In genomic region chr1:150513275-150513885, GRCh38 we compare ENCODE assay signal across 20 cellular contexts. TPM values are rescaled to one million over a fixed set of nuclear protein-coding genes. Genes with fewer than 3 reads are reported as not detected.
DNase-seq lines count a peak whose midpoint lies in the region; ATAC-seq, FAIRE-seq and TF ChIP-seq lines count a peak whose summit lies in the region.
"Had no signal": no experiment of that assay in that cellular context is flagged by ENCODE, and none has a peak within 500 bp of the region (broad histone marks: within the 10 kb centered on the region; RNA-seq: fewer than 3 reads in every experiment).

No MANE protein-coding gene starts in this region.

- TF ChIP-seq CTCF in CD4-positive, alpha-beta T cell (IDR thresholded peaks at IDR 0.05), result no peak
- TF ChIP-seq CTCF in bronchial epithelial cell (IDR thresholded peaks at IDR 0.05; ENCODE audit: insufficient read depth, low read length, severe bottlenecking), result no peak
- no peak for TF ChIP-seq CTCF in osteocyte (IDR thresholded peaks at IDR 0.05)

- H2BK120ac ChIP-seq in mesenchymal stem cell (ENCODE audit: low read depth, low read length), result no peak overlapping the region

- H3K14ac ChIP-seq in mesenchymal stem cell (ENCODE audit: low read length in 2 of 2), result no peak overlapping the region

- WGBS in mesenchymal stem cell, result 86% methylated on average over 8 of the region's 8 CpGs

- H3K23ac ChIP-seq in mesenchymal stem cell (ENCODE audit: low read length in 2 of 2), result no peak overlapping the region

- H2AFZ ChIP-seq in mesenchymal stem cell (ENCODE audit: low read depth, low read length), result no peak overlapping the region

- no peak overlapping the region for H3K4me2 ChIP-seq in mesenchymal stem cell (ENCODE audit: low read length, poor library complexity, severe bottlenecking)

- H3K27ac ChIP-seq in CD4-positive, alpha-beta T cell (ENCODE audit: low read depth, low read length), result no peak overlapping the region
- no peak overlapping the region for H3K27ac ChIP-seq in mesenchymal stem cell (ENCODE audit: low read length, poor library complexity, severe bottlenecking)
- H3K27ac ChIP-seq: body of pancreas, uterus had no signal

- H3K4me3 Mint-ChIP-seq in CD4-positive, alpha-beta T cell, result peak overlapping the region; percentile 34
- H3K4me3 Mint-ChIP-seq in osteocyte (ENCODE audit: unreplicated experiment), result no peak overlapping the region

- no peaks in the 10 kb centered on the region for H3K9me3 Mint-ChIP-seq in CD4-positive, alpha-beta T cell
- H3K9me3 Mint-ChIP-seq in osteocyte (ENCODE audit: unreplicated experiment), result no peaks in the 10 kb centered on the region
- H3K9me3 Mint-ChIP-seq: naive thymus-derived CD8-positive, alpha-beta T cell; stimulated activated naive CD8-positive, alpha-beta T cell treated with anti-CD3 and anti-CD28 coated beads, Interleukin-15, Interleukin-2, amounts not matched to agents 100 ng/mL and 50 ng/mL, for 24 hours had no signal

- no peaks in the 10 kb centered on the region for H3K27me3 ChIP-seq in CD4-positive, alpha-beta T cell (ENCODE audit: control insufficient read depth, insufficient read depth, low read length)
- H3K27me3 ChIP-seq in bronchial epithelial cell (ENCODE audit: control insufficient read depth, insufficient read depth, low read length), result no peaks in the 10 kb centered on the region
- H3K27me3 ChIP-seq in mesenchymal stem cell (ENCODE audit: control insufficient read depth in 1 of 2, insufficient read depth in 1 of 2, low read length in 2 of 2), result no peaks in the 10 kb centered on the region
- H3K27me3 ChIP-seq: body of pancreas, uterus had no signal

- intact Hi-C loops in CD4-positive, alpha-beta T cell (cut with DNase I, micrococcal nuclease), result no loop called here
- intact Hi-C loops in left colon (cut with DNase I, micrococcal nuclease), result no loop called here

- H3K4me1 Mint-ChIP-seq in CD4-positive, alpha-beta T cell (ENCODE audit: low read depth), result peaks cover 20% of the 10 kb centered on the region
- H3K4me1 Mint-ChIP-seq in osteocyte (ENCODE audit: unreplicated experiment), result peaks cover 18% of the 10 kb centered on the region

- no peak for FAIRE-seq in bronchial epithelial cell (lab: Jason Lieb, UNC)
- FAIRE-seq: GM12892 had no signal

- no peak overlapping the region for H4K8ac ChIP-seq in mesenchymal stem cell (ENCODE audit: low read length)

- H3K36me3 ChIP-seq in bronchial epithelial cell (ENCODE audit: control insufficient read depth, insufficient read depth, low read length), result no peaks in the 10 kb centered on the region
- peaks cover 24 to 41% of the 10 kb centered on the region in 2 experiments for H3K36me3 ChIP-seq in mesenchymal stem cell (ENCODE audit: control insufficient read depth in 1 of 2, insufficient read depth in 2 of 2, low read depth in 1 of 2, low read length in 2 of 2)
- H3K36me3 ChIP-seq: uterus had no signal

- H3K18ac ChIP-seq in mesenchymal stem cell (ENCODE audit: low read depth in 1 of 2, low read length in 2 of 2), result no peak overlapping the region

- no peak overlapping the region for H3K27ac Mint-ChIP-seq in CD4-positive, alpha-beta T cell
- H3K27ac Mint-ChIP-seq in osteocyte (ENCODE audit: unreplicated experiment), result no peak overlapping the region
- H3K27ac Mint-ChIP-seq: stimulated activated naive CD8-positive, alpha-beta T cell treated with anti-CD3 and anti-CD28 coated beads, Interleukin-15, Interleukin-2, amounts not matched to agents 100 ng/mL and 50 ng/mL, for 24 hours had no signal

- no peak overlapping the region for H3K9ac ChIP-seq in mesenchymal stem cell (ENCODE audit: low read length)

- H3K4me1 ChIP-seq in mesenchymal stem cell (ENCODE audit: control insufficient read depth, insufficient read depth, low read depth, low read length), result peaks cover 11% of the 10 kb centered on the region
- H3K4me1 ChIP-seq: uterus had no signal

- H3K36me3 Mint-ChIP-seq in CD4-positive, alpha-beta T cell (ENCODE audit: low read depth), result no peaks in the 10 kb centered on the region
- peaks cover 11% of the 10 kb centered on the region for H3K36me3 Mint-ChIP-seq in osteocyte (ENCODE audit: unreplicated experiment)

- DNase-seq in CD4-positive, alpha-beta T cell, result no peak
- DNase-seq in NAMALWA (ENCODE audit: low spot score), result peak; percentile 72
- DNase-seq in bronchial epithelial cell (ENCODE audit: low read depth), result peak; percentile 71
- DNase-seq in mesenchymal stem cell, result peak; percentile 37
- no peak for DNase-seq in osteocyte (ENCODE audit: extremely low spot score, unreplicated experiment)
- no peak for DNase-seq in left colon
- no peak for DNase-seq in putamen (ENCODE audit: low spot score)
- DNase-seq: activated CD8-positive, alpha-beta memory T cell treated with anti-CD3 and anti-CD28 coated beads for 24 hours; activated gamma-delta T cell; body of pancreas; effector CD8-positive, alpha-beta T cell; left cardiac atrium; naive thymus-derived CD8-positive, alpha-beta T cell; uterus had no signal

- peaks cover 7% of the 10 kb centered on the region for H3K79me1 ChIP-seq in mesenchymal stem cell (replicated peaks; ENCODE audit: low read length, poor library complexity, severe bottlenecking)

- no peak overlapping the region for H2AK5ac ChIP-seq in mesenchymal stem cell (ENCODE audit: low read length, severe bottlenecking)

- no peaks in the 10 kb centered on the region for H3K9me3 ChIP-seq in CD4-positive, alpha-beta T cell (ENCODE audit: control insufficient read depth, low read length)
- H3K9me3 ChIP-seq in mesenchymal stem cell (ENCODE audit: control insufficient read depth, low read length), result no peaks in the 10 kb centered on the region
- H3K9me3 ChIP-seq: body of pancreas, uterus had no signal

- CTCF ChIA-PET in CD4-positive, alpha-beta T cell (lab: Charles Lee), result no interaction called here

- no peak overlapping the region for H4K91ac ChIP-seq in mesenchymal stem cell (ENCODE audit: low read length)

- no peak overlapping the region for H2BK5ac ChIP-seq in mesenchymal stem cell (ENCODE audit: low read depth, low read length, poor library complexity, severe bottlenecking)

- POLR2A ChIA-PET in CD4-positive, alpha-beta T cell (lab: Charles Lee), result interaction anchor here (0.6 kb wide), 1 partner anchor 234 kb away, joined by 3 read pairs; no protein-coding TSS in a partner anchor

- ATAC-seq in CD4-positive, alpha-beta T cell (ENCODE audit: poor library complexity), result no peak
- ATAC-seq in left colon, result no peak
- ATAC-seq in GM18511 (IDR thresholded peaks at IDR 0.05; ENCODE audit: unreplicated experiment), result no peak
- ATAC-seq: body of pancreas; left cardiac atrium; naive thymus-derived CD8-positive, alpha-beta T cell; Panc1; sciatic nerve had no signal

- H2BK15ac ChIP-seq in mesenchymal stem cell (ENCODE audit: low read depth, poor library complexity, severe bottlenecking), result no peak overlapping the region

- H2BK12ac ChIP-seq in mesenchymal stem cell (ENCODE audit: low read length in 2 of 2), result no peak overlapping the region

- H3K4ac ChIP-seq in mesenchymal stem cell (ENCODE audit: low read depth in 1 of 2, low read length in 2 of 2), result no peak overlapping the region

- H3K4me3 ChIP-seq in bronchial epithelial cell (ENCODE audit: low read depth, low read length) (no peak overlapping the region), mesenchymal stem cell (ENCODE audit: insufficient read depth in 1 of 2, low read depth in 1 of 2, low read length in 2 of 2) (peak overlapping the region in 1 of 2 experiments; percentile 45)
- H3K4me3 ChIP-seq: body of pancreas, uterus had no signal

- no peaks in the 10 kb centered on the region for H3K27me3 Mint-ChIP-seq in CD4-positive, alpha-beta T cell
- H3K27me3 Mint-ChIP-seq in osteocyte (ENCODE audit: unreplicated experiment), result no peaks in the 10 kb centered on the region
- H3K27me3 Mint-ChIP-seq: naive thymus-derived CD8-positive, alpha-beta T cell; stimulated activated naive CD8-positive, alpha-beta T cell treated with anti-CD3 and anti-CD28 coated beads, Interleukin-15, Interleukin-2, amounts not matched to agents 100 ng/mL and 50 ng/mL, for 24 hours had no signal

RNA-seq across cellular contexts. Expression of gene FALEC, which starts 2.2 kb away (rescaled TPM):
- total RNA-seq in CD4-positive, alpha-beta T cell, result not detected
- total RNA-seq in bronchial epithelial cell (not detected in 2 replicates), osteocyte (not detected in 2 replicates), left colon (not detected)
- polyA plus RNA-seq in mesenchymal stem cell (2013, experiment 1 of 2), result not detected
- polyA plus RNA-seq in mesenchymal stem cell (2013, experiment 2 of 2), result not detected
- total RNA-seq: body of pancreas, Daoy, left cardiac atrium, sciatic nerve had no signal

RNA-seq across cellular contexts. Expression of gene ECM1, which starts 5.5 kb away (rescaled TPM):
- total RNA-seq in CD4-positive, alpha-beta T cell, result under 1 TPM in 1 of 2 experiments, not detected in 1; 0.31 TPM
- total RNA-seq in bronchial epithelial cell (5.5 and 5.8 TPM in 2 replicates), osteocyte (17.4 and 19.8 TPM in 2 replicates), left colon (1 to 10 TPM; 6.3 to 9.1 TPM)
- polyA plus RNA-seq in mesenchymal stem cell (2013, experiment 1 of 2), result 165 TPM
- polyA plus RNA-seq in mesenchymal stem cell (2013, experiment 2 of 2), result 158 TPM

RNA-seq across cellular contexts. Expression of gene TARS2, which starts 26.2 kb away (rescaled TPM):
- 10 to 100 TPM; 22.8 to 25.3 TPM for total RNA-seq in CD4-positive, alpha-beta T cell
- 14.5 and 18.1 TPM in 2 replicates for total RNA-seq in bronchial epithelial cell
- polyA plus RNA-seq in mesenchymal stem cell (2013, experiment 1 of 2), result 8.9 TPM
- 7.9 TPM for polyA plus RNA-seq in mesenchymal stem cell (2013, experiment 2 of 2)
- total RNA-seq in osteocyte, result 18.8 and 23.2 TPM in 2 replicates
- 10 to 100 TPM; 15.6 to 22.0 TPM for total RNA-seq in left colon

RNA-seq across cellular contexts. Expression of gene ADAMTSL4, which starts 35.8 kb away (rescaled TPM):
- under 1 TPM; 0.16 to 0.22 TPM for total RNA-seq in CD4-positive, alpha-beta T cell
- total RNA-seq in bronchial epithelial cell, result 1.2 and 1.6 TPM in 2 replicates
- 15.0 TPM for polyA plus RNA-seq in mesenchymal stem cell (2013, experiment 1 of 2)
- polyA plus RNA-seq in mesenchymal stem cell (2013, experiment 2 of 2), result 14.4 TPM
- 2.3 and 2.6 TPM in 2 replicates for total RNA-seq in osteocyte
- 1 to 10 TPM; 6.9 to 9.5 TPM for total RNA-seq in left colon
- total RNA-seq: Daoy had no signal

Comparison
In these comparisons a context has a peak if more than half of its experiments do, and no peak if none do; other contexts are left out.
1. DNase-seq: peak in NAMALWA (single experiment), bronchial epithelial cell (single experiment) and mesenchymal stem cell (single experiment); none in CD4-positive, alpha-beta T cell (0 of 10), osteocyte (single experiment), left colon (0 of 2) and putamen (single experiment).